In the genomic region with DNA sequence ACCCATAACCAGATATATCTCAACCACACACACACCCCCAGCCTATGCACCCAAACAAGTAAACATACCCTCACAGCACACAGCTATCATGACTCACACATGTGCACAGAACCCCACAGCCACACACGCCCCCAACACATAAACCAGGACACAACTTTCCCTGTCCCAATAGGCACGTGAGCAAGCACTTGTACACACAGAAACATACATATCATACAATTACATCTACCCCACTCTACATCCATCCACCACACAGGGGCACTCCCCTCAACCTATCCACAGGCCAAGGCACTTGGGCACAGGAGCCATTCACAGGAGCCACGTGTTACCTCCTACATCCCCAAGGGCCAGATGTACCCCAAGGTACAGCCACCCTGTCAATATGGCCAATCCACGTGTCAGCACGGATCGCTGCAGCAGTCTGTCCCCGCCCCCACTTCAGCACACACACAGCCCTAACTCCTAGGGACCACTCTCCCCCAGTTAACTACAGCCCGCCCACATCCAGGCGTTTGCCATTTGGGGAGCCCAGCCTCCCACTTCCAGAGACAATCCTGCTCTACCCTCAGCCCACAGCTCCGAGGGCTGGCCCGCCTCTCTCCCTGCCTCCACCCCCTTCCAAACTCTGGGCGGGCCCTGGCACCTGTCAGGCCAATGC, we compare ENCODE assay signal across 1 cellular context.
A peak's percentile ranks its signal among the peaks of the same experiment; 100 is the strongest.
TF ChIP-seq lines count a peak whose summit lies in the region.

No MANE protein-coding gene starts in this region.

TF ChIP-seq in HEK293, 187 proteins besides CTCF, POLR2A, EP300 and RAD21 (continued from another document):
- TF ChIP-seq, protein P1, sequence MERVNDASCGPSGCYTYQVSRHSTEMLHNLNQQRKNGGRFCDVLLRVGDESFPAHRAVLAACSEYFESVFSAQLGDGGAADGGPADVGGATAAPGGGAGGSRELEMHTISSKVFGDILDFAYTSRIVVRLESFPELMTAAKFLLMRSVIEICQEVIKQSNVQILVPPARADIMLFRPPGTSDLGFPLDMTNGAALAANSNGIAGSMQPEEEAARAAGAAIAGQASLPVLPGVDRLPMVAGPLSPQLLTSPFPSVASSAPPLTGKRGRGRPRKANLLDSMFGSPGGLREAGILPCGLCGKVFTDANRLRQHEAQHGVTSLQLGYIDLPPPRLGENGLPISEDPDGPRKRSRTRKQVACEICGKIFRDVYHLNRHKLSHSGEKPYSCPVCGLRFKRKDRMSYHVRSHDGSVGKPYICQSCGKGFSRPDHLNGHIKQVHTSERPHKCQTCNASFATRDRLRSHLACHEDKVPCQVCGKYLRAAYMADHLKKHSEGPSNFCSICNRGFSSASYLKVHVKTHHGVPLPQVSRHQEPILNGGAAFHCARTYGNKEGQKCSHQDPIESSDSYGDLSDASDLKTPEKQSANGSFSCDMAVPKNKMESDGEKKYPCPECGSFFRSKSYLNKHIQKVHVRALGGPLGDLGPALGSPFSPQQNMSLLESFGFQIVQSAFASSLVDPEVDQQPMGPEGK (tag by site-specific recombination; IDR thresholded peaks at IDR 0.05): peak; percentile 78
- TF ChIP-seq TRIM28 (IDR thresholded peaks at IDR 0.05; ENCODE audit: borderline replicate concordance, low read length) (no peak), GFI1B (tag by site-specific recombination; IDR thresholded peaks at IDR 0.05) (no peak), GLIS2 (tag by site-specific recombination; IDR thresholded peaks at IDR 0.05) (peak; percentile 55; the same call in 1 of the 2 replicates), FEZF1 (tag by site-specific recombination; IDR thresholded peaks at IDR 0.05) (0 out of 2 replicates have a peak, but pooled peaks have one; percentile 22), ZBTB17 (tag by site-specific recombination; IDR thresholded peaks at IDR 0.05) (peak; percentile 28), ZNF133 (tag by site-specific recombination; IDR thresholded peaks at IDR 0.05) (peak; percentile 12; the same call in 1 of the 2 replicates), ZNF529 (tag by site-specific recombination; IDR thresholded peaks at IDR 0.05; ENCODE audit: insufficient replicate concordance) (no peak), KLF9 (tag by site-specific recombination; IDR thresholded peaks at IDR 0.05; ENCODE audit: low read depth) (peak; percentile 50; the same call in 1 of the 2 replicates), ZNF514 (tag by site-specific recombination; IDR thresholded peaks at IDR 0.05) (no peak), SP2 (tag by site-specific recombination; IDR thresholded peaks at IDR 0.05) (peak; percentile 65)
- TF ChIP-seq, protein P2, sequence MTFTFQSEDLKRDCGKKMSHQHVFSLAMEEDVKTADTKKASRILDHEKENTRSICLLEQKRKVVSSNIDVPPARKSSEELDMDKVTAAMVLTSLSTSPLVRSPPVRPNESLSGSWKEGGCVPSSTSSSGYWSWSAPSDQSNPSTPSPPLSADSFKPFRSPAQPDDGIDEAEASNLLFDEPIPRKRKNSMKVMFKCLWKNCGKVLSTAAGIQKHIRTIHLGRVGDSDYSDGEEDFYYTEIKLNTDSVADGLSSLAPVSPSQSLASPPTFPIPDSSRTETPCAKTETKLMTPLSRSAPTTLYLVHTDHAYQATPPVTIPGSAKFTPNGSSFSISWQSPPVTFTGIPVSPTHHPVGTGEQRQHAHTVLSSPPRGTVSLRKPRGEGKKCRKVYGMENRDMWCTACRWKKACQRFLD (tag by site-specific recombination; IDR thresholded peaks at IDR 0.05): no peak
